Comparison of ENCODE assay signal across 1 cellular context in the genomic region with DNA sequence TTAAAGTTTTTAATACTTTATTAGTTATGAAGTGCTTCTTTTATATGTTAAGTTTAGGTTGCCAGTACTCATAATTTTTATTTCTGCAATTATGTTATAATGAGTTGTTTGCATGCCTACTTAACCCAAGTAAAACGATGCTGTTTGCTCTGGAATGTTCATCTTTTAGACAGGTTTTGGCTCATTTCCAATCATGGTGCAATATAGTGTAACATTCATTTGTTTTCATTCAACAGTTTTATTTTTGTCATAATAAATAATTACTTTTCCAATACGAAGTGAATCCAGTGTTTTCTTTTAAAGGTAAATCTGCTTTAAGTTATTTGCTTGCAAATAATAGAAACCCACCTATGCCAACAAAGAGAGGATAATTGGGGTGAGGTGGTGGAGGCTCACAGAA.
TF ChIP-seq lines count a peak whose summit lies in the region.

No MANE protein-coding gene starts in this region.

TF ChIP-seq in K562, 482 proteins besides CTCF, POLR2A, EP300 and RAD21:
- TF ChIP-seq CEBPG (CRISPR knock-in tag; IDR thresholded peaks at IDR 0.05), result no peak
- TF ChIP-seq CEBPG (tag; conservative IDR thresholded peaks at IDR 0.05 in 1 of 2, IDR thresholded peaks at IDR 0.05 in 1 of 2), result peak in 1 of 2 experiments; percentile 51; a peak in 1 of 4 replicates
- peak; percentile 26 for TF ChIP-seq MEIS2 (IDR thresholded peaks at IDR 0.05; ENCODE audit: partially characterized antibody)
- no peak for TF ChIP-seq TOE1 (IDR thresholded peaks at IDR 0.05; ENCODE audit: borderline replicate concordance)
- no peak for TF ChIP-seq TOE1 (CRISPR knock-in tag; IDR thresholded peaks at IDR 0.05; ENCODE audit: borderline replicate concordance, low read depth)
- TF ChIP-seq, protein P1, sequence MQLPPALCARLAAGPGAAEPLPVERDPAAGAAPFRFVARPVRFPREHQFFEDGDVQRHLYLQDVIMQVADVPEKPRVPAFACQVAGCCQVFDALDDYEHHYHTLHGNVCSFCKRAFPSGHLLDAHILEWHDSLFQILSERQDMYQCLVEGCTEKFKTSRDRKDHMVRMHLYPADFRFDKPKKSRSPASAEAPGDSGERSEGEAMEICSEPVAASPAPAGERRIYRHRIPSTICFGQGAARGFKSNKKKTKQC (CRISPR knock-in tag; IDR thresholded peaks at IDR 0.05), result no peak
- TF ChIP-seq NFIC (IDR thresholded peaks at IDR 0.05), result peak; percentile 68
- TF ChIP-seq, protein P2, sequence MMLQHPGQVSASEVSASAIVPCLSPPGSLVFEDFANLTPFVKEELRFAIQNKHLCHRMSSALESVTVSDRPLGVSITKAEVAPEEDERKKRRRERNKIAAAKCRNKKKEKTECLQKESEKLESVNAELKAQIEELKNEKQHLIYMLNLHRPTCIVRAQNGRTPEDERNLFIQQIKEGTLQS (IDR thresholded peaks at IDR 0.05), result peak; percentile 14; the same call in 1 of the 2 replicates
- TF ChIP-seq, protein P2 (CRISPR knock-in tag; conservative IDR thresholded peaks at IDR 0.05), result no peak
